Comparison of ENCODE assay signal across 24 cellular contexts in the genomic region with DNA sequence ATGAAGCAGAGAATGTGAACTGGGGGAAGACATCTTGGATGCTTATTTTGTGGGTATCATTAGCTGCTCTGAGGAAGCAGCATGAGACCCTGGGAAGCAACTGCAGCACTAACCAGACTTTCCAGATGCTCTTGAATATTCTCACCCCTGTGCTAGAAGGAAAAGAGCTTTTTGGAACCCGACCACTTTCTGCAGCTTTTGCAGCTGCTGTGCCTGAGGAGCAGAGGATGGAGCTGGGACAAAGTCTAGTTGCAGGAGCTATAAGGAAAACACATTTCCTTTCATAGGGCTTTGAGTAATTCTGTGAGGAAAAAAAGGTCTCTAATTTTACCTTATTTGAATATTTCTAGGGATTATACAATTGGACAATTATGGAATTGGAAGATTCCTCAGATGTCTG.
DNase-seq lines count a peak whose midpoint lies in the region; ATAC-seq, FAIRE-seq and TF ChIP-seq lines count a peak whose summit lies in the region.
"Had no signal": no experiment of that assay in that cellular context is flagged by ENCODE, and none has a peak within 500 bp of the region (broad histone marks: within the 10 kb centered on the region; RNA-seq: fewer than 3 reads in every experiment).

No MANE protein-coding gene starts in this region.

- H3K9me3 ChIP-seq in PC-3 (ENCODE audit: low read length) (no peaks in the 10 kb centered on the region), small intestine (ENCODE audit: control insufficient read depth, low read depth) (no peaks in the 10 kb centered on the region), neuronal stem cell (replicated peaks in 1 of 2; ENCODE audit: control insufficient read depth in 2 of 2, insufficient read depth in 1 of 2, low read depth in 1 of 2, low read length in 2 of 2) (no peaks in the 10 kb centered on the region)
- H3K9me3 ChIP-seq: A549; BE2C; BLaER1 treated with 17β-estradiol and CSF1 and Interleukin-3, amounts not matched to agents 10 nM and 100 nM had no signal

- H3K4me2 ChIP-seq in PC-3 (ENCODE audit: low read length), result peak overlapping the region; percentile 70; the same call in 1 of the 2 replicates
- H3K4me2 ChIP-seq in neuronal stem cell (ENCODE audit: insufficient read depth, low read length, poor library complexity, severe bottlenecking), result no peak overlapping the region

- H2BK12ac ChIP-seq in neuronal stem cell (ENCODE audit: low read length), result no peak overlapping the region

- no peak overlapping the region for H2AK5ac ChIP-seq in neuronal stem cell (ENCODE audit: low read depth, low read length)

- peak; percentile 43 for ATAC-seq in left ventricle myocardium superior
- ATAC-seq in PC-3, result no peak
- ATAC-seq in foreskin keratinocyte, result no peak
- ATAC-seq: A549, GM12878, HCT116 had no signal

- H3K4me1 ChIP-seq in PC-3 (ENCODE audit: insufficient read depth, low read length), result peaks cover 39% of the 10 kb centered on the region
- peaks cover 11% of the 10 kb centered on the region for H3K4me1 ChIP-seq in foreskin keratinocyte
- no peaks in the 10 kb centered on the region for H3K4me1 ChIP-seq in small intestine (ENCODE audit: control insufficient read depth in 2 of 2, insufficient read depth in 1 of 2, low read depth in 1 of 2, low read length in 1 of 2)
- no peaks in the 10 kb centered on the region for H3K4me1 ChIP-seq in neuronal stem cell (ENCODE audit: control insufficient read depth in 2 of 2, insufficient read depth in 1 of 2, low read depth in 1 of 2, low read length in 2 of 2)
- H3K4me1 ChIP-seq: A549, BE2C had no signal

- H3K79me1 ChIP-seq in neuronal stem cell (ENCODE audit: low read depth, low read length), result no peaks in the 10 kb centered on the region

- H2BK15ac ChIP-seq in neuronal stem cell (ENCODE audit: low read length), result no peak overlapping the region

- H3K18ac ChIP-seq in neuronal stem cell (ENCODE audit: low read length), result no peak overlapping the region

- H3K27ac ChIP-seq in PC-3 (ENCODE audit: low read length) (peak overlapping the region; percentile 78), foreskin keratinocyte (peak overlapping the region; percentile 76), small intestine (ENCODE audit: low read depth in 1 of 2, low read length in 1 of 2) (no peak overlapping the region), neuronal stem cell (replicated peaks; ENCODE audit: low read length) (no peak overlapping the region)
- H3K27ac ChIP-seq: A549; BLaER1 treated with 17β-estradiol and CSF1 and Interleukin-3, amounts not matched to agents 10 nM and 100 nM; GM23248 had no signal

- POLR2A ChIA-PET in PC-3 (lab: Charles Lee; ENCODE audit: unreplicated experiment), result interaction anchor here (0.6 kb wide), 1 partner anchor 836 kb away, joined by 3 read pairs; no protein-coding TSS in a partner anchor

- 25 to 47% (median 38%) methylated on average over 1 of the region's 1 CpG for WGBS in small intestine, 3 donors
- WGBS in neuronal stem cell (ENCODE audit: extremely low coverage in 2 of 2, insufficient read length in 2 of 2, insufficient replicate concordance in 1 of 2), 2 donors, result no CpG with 5 or more reads among the region's 1 CpG

- H2AFZ ChIP-seq in PC-3 (ENCODE audit: low read length), result no peak overlapping the region
- no peak overlapping the region for H2AFZ ChIP-seq in neuronal stem cell (ENCODE audit: low read length)
- H2AFZ ChIP-seq: GM23248 had no signal

- H2BK5ac ChIP-seq in neuronal stem cell (ENCODE audit: low read length), result no peak overlapping the region

- H3K4me3 ChIP-seq in PC-3 (ENCODE audit: low read length) (no peak overlapping the region), small intestine (ENCODE audit: low read depth in 1 of 2, low read length in 2 of 2) (no peak overlapping the region), neuronal stem cell (ENCODE audit: low read length in 2 of 2) (no peak overlapping the region)
- H3K4me3 ChIP-seq: A549; BLaER1 treated with 17β-estradiol and CSF1 and Interleukin-3, amounts not matched to agents 10 nM and 100 nM; GM12878; GM23248 had no signal

- H4K91ac ChIP-seq in neuronal stem cell (ENCODE audit: low read depth, low read length, poor library complexity), result no peak overlapping the region

- H2BK120ac ChIP-seq in neuronal stem cell (ENCODE audit: low read depth, low read length), result no peak overlapping the region

- H3K36me3 ChIP-seq in PC-3 (ENCODE audit: low read depth, low read length), result no peaks in the 10 kb centered on the region
- H3K36me3 ChIP-seq in small intestine (ENCODE audit: control insufficient read depth in 2 of 2, insufficient read depth in 2 of 2, low read length in 2 of 2), result no peaks in the 10 kb centered on the region
- H3K36me3 ChIP-seq in neuronal stem cell (replicated peaks in 1 of 2; ENCODE audit: control insufficient read depth in 2 of 2, insufficient read depth in 2 of 2, low read length in 2 of 2), result no peaks in the 10 kb centered on the region
- H3K36me3 ChIP-seq: BE2C; BLaER1 treated with 17β-estradiol and CSF1 and Interleukin-3, amounts not matched to agents 10 nM and 100 nM had no signal

- H3K4ac ChIP-seq in neuronal stem cell (ENCODE audit: low read length), result no peak overlapping the region

- H3K14ac ChIP-seq in neuronal stem cell (ENCODE audit: low read length), result no peak overlapping the region

- no peaks in the 10 kb centered on the region for H4K20me1 ChIP-seq in PC-3 (ENCODE audit: low read length)
- H4K20me1 ChIP-seq: BLaER1 treated with 17β-estradiol and CSF1 and Interleukin-3, amounts not matched to agents 10 nM and 100 nM had no signal

- H4K8ac ChIP-seq in neuronal stem cell (ENCODE audit: low read depth, low read length), result no peak overlapping the region

- DNase-seq in left ventricle myocardium superior (no peak), cardiac septum (ENCODE audit: low spot score) (no peak), PC-3 (no peak), foreskin keratinocyte (no peak), small intestine (no peak), middle frontal gyrus (ENCODE audit: extremely low spot score, low spot score) (no peak), neuronal stem cell (ENCODE audit: low spot score) (no peak)
- DNase-seq: 8988T; ACHN; AML-193; BE2C; CD4-positive, alpha-beta T cell; CD8-positive, alpha-beta memory T cell; DMS 273 treated with DMSO at 0.1 percent for 48 hours; DMS79; GDM1; H9 had no signal

- H3K23ac ChIP-seq in neuronal stem cell (ENCODE audit: low read depth, low read length, poor library complexity), result no peak overlapping the region

- no peaks in the 10 kb centered on the region for H3K27me3 ChIP-seq in PC-3 (ENCODE audit: low read length)
- H3K27me3 ChIP-seq in foreskin keratinocyte, result no peaks in the 10 kb centered on the region
- H3K27me3 ChIP-seq in small intestine (ENCODE audit: control insufficient read depth in 2 of 2, insufficient read depth in 2 of 2, low read length in 2 of 2), result peaks cover 0 to 2% of the 10 kb centered on the region in 2 donors
- no peaks in the 10 kb centered on the region for H3K27me3 ChIP-seq in neuronal stem cell (ENCODE audit: control insufficient read depth in 3 of 3, insufficient read depth in 3 of 3, low read depth in 1 of 3, low read length in 3 of 3)
- H3K27me3 ChIP-seq: BE2C; BLaER1 treated with 17β-estradiol and CSF1 and Interleukin-3, amounts not matched to agents 10 nM and 100 nM had no signal

- H3K9me2 ChIP-seq in PC-3 (replicated peaks; ENCODE audit: low read length), result no peaks in the 10 kb centered on the region

- no TSS peak for BruUV-seq in PC-3 (replicated peaks; lab: Mats Ljungman, UMichigan)

- intact Hi-C loops in left ventricle myocardium superior (cut with micrococcal nuclease), result no loop called here
- intact Hi-C loops in cardiac septum (cut with DNase I), result no loop called here
- intact Hi-C loops in PC-3 (cut with micrococcal nuclease), result no loop called here

- no peaks in the 10 kb centered on the region for H3F3A ChIP-seq in PC-3 (ENCODE audit: low read length, unreplicated experiment)

- no peaks in the 10 kb centered on the region for H3K79me2 ChIP-seq in PC-3 (ENCODE audit: low read length)

- no peak overlapping the region for H3K9ac ChIP-seq in PC-3 (ENCODE audit: low read length)
- H3K9ac ChIP-seq in neuronal stem cell (ENCODE audit: low read depth, low read length, poor library complexity), result no peak overlapping the region
- H3K9ac ChIP-seq: BLaER1 treated with 17β-estradiol and CSF1 and Interleukin-3, amounts not matched to agents 10 nM and 100 nM; GM23248 had no signal

- FAIRE-seq in small intestine (lab: Jason Lieb, UNC), result no peak
- FAIRE-seq: A549, D721Med, GM12878, GM19239 had no signal

- CTCF ChIA-PET in PC-3 (lab: Charles Lee), result interaction anchor here (1.2 kb wide), 1 partner anchor 1143 kb away, joined by 4 read pairs; no protein-coding TSS in a partner anchor

- TF ChIP-seq CTCF in PC-3 (conservative IDR thresholded peaks at IDR 0.05; ENCODE audit: low read depth, low read length), result no peak
- TF ChIP-seq CTCF in foreskin keratinocyte (conservative IDR thresholded peaks at IDR 0.05), result no peak

Comparison
In these comparisons a context has a peak if more than half of its experiments do, and no peak if none do; other contexts are left out.
1. H3K27ac ChIP-seq: peak in PC-3 (single experiment) and foreskin keratinocyte (single experiment); none in small intestine (0 of 2) and neuronal stem cell (single experiment).